8 cellular contexts compared by ENCODE assay signal in the genomic region with DNA sequence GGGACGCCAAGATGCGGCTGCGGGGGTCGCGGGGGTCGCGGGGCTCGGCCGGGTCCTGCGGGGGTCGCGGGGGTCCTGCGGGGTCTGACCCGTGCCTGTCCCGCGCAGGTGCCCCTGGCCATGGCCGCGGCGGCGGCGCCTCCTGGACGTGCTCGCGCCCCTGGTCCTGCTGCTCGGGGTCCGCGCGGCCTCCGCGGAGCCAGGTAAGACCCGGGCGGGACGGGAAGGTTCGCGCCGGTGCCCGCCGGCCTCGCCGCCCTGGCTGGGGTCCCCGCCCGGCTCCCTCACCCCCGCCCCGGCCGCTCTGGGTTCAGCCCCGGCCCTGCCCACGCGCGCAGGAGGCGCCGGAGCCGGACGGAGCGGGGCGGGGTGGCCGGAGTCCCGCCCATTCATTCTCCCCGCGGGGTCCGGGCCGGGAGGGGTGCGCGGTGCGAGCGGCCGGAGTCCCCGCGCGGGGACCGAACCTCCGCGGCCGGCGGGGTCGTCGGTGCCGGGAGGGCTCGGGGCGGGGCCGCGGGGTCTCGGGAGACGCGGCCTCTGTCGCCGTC. TPM values are rescaled to one million over a fixed set of nuclear protein-coding genes. Genes with fewer than 3 reads are reported as not detected.
A peak's percentile ranks its signal among the peaks of the same experiment; 100 is the strongest.
DNase-seq lines count a peak whose midpoint lies in the region; ATAC-seq, FAIRE-seq and TF ChIP-seq lines count a peak whose summit lies in the region.

No MANE protein-coding gene starts in this region.

- no peaks in the 10 kb centered on the region for H3K36me3 ChIP-seq in H1 (ENCODE audit: control insufficient read depth in 2 of 4, insufficient read depth in 4 of 4, low read length in 3 of 4)
- peaks cover 18% of the 10 kb centered on the region for H3K36me3 ChIP-seq in mesodermal cell (ENCODE audit: control insufficient read depth, insufficient read depth, low read length)

- peaks cover 14 to 43% of the 10 kb centered on the region in 2 experiments; a peak in 3 of 4 replicates for H3K79me2 ChIP-seq in H1 (ENCODE audit: control insufficient read depth in 1 of 2, insufficient read depth in 2 of 2, low read length in 2 of 2)

- no peak for TF ChIP-seq EP300 in H1 (IDR thresholded peaks at IDR 0.05; ENCODE audit: borderline replicate concordance in 1 of 2, low read depth in 2 of 2, low read length in 2 of 2)

- no peak overlapping the region; the same call in 1 of the 2 replicates for H2BK15ac ChIP-seq in H1 (ENCODE audit: low read length)

- peaks cover 0 to 4% (median 0%) of the 10 kb centered on the region in 4 experiments; a peak in 4 of 7 replicates for H3K27me3 ChIP-seq in H1 (replicated peaks in 1 of 4; ENCODE audit: control insufficient read depth in 3 of 4, extremely low read depth in 1 of 4, insufficient read depth in 3 of 4, low read length in 3 of 4)

- TF ChIP-seq RAD21 in H1 (IDR thresholded peaks at IDR 0.05 in 1 of 2, conservative IDR thresholded peaks at IDR 0.05 in 1 of 2; ENCODE audit: low read depth in 2 of 2, low read length in 2 of 2) = no peak

- H3K4me1 ChIP-seq in H1 (replicated peaks in 1 of 4; ENCODE audit: control insufficient read depth in 3 of 4, insufficient read depth in 4 of 4, low read length in 3 of 4) (peaks cover 13 to 44% (median 33%) of the 10 kb centered on the region in 4 experiments), mesodermal cell (ENCODE audit: control insufficient read depth, insufficient read depth, low read length, poor library complexity, severe bottlenecking) (peaks cover 42% of the 10 kb centered on the region)

- H3K14ac ChIP-seq in H1 (ENCODE audit: insufficient read length) = no peak overlapping the region

- peaks cover 18 to 23% of the 10 kb centered on the region in 2 experiments for H4K20me1 ChIP-seq in H1 (replicated peaks in 1 of 2; ENCODE audit: control insufficient read depth in 1 of 2, insufficient read depth in 2 of 2, low read length in 2 of 2)

- H3K9me3 ChIP-seq in H1 (ENCODE audit: insufficient read depth in 2 of 2, low read depth in 1 of 2, low read length in 1 of 2) (peaks cover 0 to 7% of the 10 kb centered on the region in 2 experiments; a peak in 2 of 4 replicates), mesodermal cell (ENCODE audit: control insufficient read depth, low read length) (peaks cover 10% of the 10 kb centered on the region)

- H3K4ac ChIP-seq in H1 (replicated peaks; ENCODE audit: insufficient read length, low read depth, low read length) = no peak overlapping the region

- H3K79me1 ChIP-seq in H1 (ENCODE audit: low read depth, low read length) = peaks cover 16% of the 10 kb centered on the region

- no peak for ATAC-seq in GM18867 (IDR thresholded peaks at IDR 0.05; ENCODE audit: unreplicated experiment)
- ATAC-seq in GM18909 (IDR thresholded peaks at IDR 0.05; ENCODE audit: poor library complexity, unreplicated experiment) = no peak

- TF ChIP-seq CTCF in AG04449 (IDR thresholded peaks at IDR 0.05; ENCODE audit: insufficient read depth, low read length, missing control alignments) (no peak), H1 (IDR thresholded peaks at IDR 0.05; ENCODE audit: control extremely low read depth in 1 of 3, insufficient read depth in 1 of 3, low read depth in 1 of 3, low read length in 3 of 3) (no peak)

- H3K4me2 ChIP-seq in H1 (ENCODE audit: insufficient read depth in 1 of 2, low read depth in 2 of 2, low read length in 2 of 2) = peak overlapping the region; percentile 75 to 85

- H2BK12ac ChIP-seq in H1 (ENCODE audit: low read depth, low read length) = no peak overlapping the region

- H2AK5ac ChIP-seq in H1 (ENCODE audit: low read depth, low read length) = no peak overlapping the region

- 1% methylated on average over 22 of the region's 86 CpGs; no CpG with 5 or more reads in 1 of the 2 experiments for WGBS in H1 (ENCODE audit: extremely low coverage in 1 of 2, insufficient coverage in 1 of 2, insufficient read length in 1 of 2, insufficient replicate concordance in 2 of 2, low coverage in 1 of 2, low lambda C conversion rate in 2 of 2, missing lambda C conversion rate in 1 of 2), 2 experiments
- 0% methylated on average over 66 to 83 of the region's 86 CpGs for WGBS in mesodermal cell (ENCODE audit: insufficient coverage in 2 of 2), 2 experiments

- H4K91ac ChIP-seq in H1 (replicated peaks; ENCODE audit: insufficient read length, low read length) = no peak overlapping the region

- no peak overlapping the region for H2BK120ac ChIP-seq in H1 (replicated peaks; ENCODE audit: low read depth, low read length)

- CTCF ChIA-PET in AG04449 (lab: Yijun Ruan, JAX) = no interaction called here
- CTCF ChIA-PET in H1 (lab: Charles Lee; ENCODE audit: partially characterized antibody) = no interaction called here

- peak overlapping the region; percentile 71; the same call in 1 of the 2 replicates for H3K18ac ChIP-seq in H1 (ENCODE audit: extremely low read depth, low read length)

- no peak overlapping the region for H2AFZ ChIP-seq in H1 (ENCODE audit: low read length)

- peak overlapping the region; percentile 44; the same call in 1 of the 2 replicates for H3K27ac ChIP-seq in H1 (ENCODE audit: low read depth, low read length)
- H3K27ac ChIP-seq in mesodermal cell (ENCODE audit: low read depth, low read length, severe bottlenecking) = peak overlapping the region; percentile 77

- H2BK5ac ChIP-seq in H1 (ENCODE audit: low read depth, low read length) = no peak overlapping the region

- DNase-seq in AG04449 (ENCODE audit: low read depth, low spot score) (no peak), HuH-7.5 (ENCODE audit: low spot score) (peak; percentile 81), H1 (ENCODE audit: low read depth in 1 of 2, low spot score in 2 of 2) (no peak), NCI-H1417 (lab: John Stamatoyannopoulos, UW) (no peak)
- DNase-seq in central memory CD4-positive, alpha-beta T cell = no peak

- H4K8ac ChIP-seq in H1 (ENCODE audit: extremely low read depth, insufficient read depth, low read length) = 0 out of 2 replicates have a peak overlapping the region, but pooled peaks have one; percentile 87

- H3K4me3 ChIP-seq in AG04449 (ENCODE audit: low read depth, low read length) = peak overlapping the region; percentile 60
- peak overlapping the region; percentile 66 to 77 (median 71) for H3K4me3 ChIP-seq in H1 (ENCODE audit: extremely low read depth in 1 of 4, insufficient read depth in 2 of 4, low read depth in 3 of 4, low read length in 4 of 4)
- peak overlapping the region; percentile 65 for H3K4me3 ChIP-seq in mesodermal cell (ENCODE audit: extremely low read depth, insufficient read depth, low read length, poor library complexity, severe bottlenecking)

- peak overlapping the region in 3 of 4 experiments; percentile 62 to 86 (median 70); a peak in 5 of 7 replicates for H3K9ac ChIP-seq in H1 (replicated peaks in 1 of 4; ENCODE audit: extremely low read depth in 1 of 4, low read depth in 3 of 4, low read length in 3 of 4)

- H3K23ac ChIP-seq in H1 (ENCODE audit: insufficient read length) = no peak overlapping the region

- POLR2A ChIA-PET in AG04449 (lab: Yijun Ruan, JAX) (no interaction called here), H1 (lab: Charles Lee; ENCODE audit: partially characterized antibody) (no interaction called here)

- TF ChIP-seq POLR2A in H1 (IDR thresholded peaks at IDR 0.05; ENCODE audit: control extremely low read depth in 1 of 2, low read depth in 2 of 2, low read length in 2 of 2) = no peak

- no peak overlapping the region for H2BK20ac ChIP-seq in H1 (ENCODE audit: low read length)

- no peak overlapping the region for H3K56ac ChIP-seq in H1 (replicated peaks; ENCODE audit: insufficient read length, low read depth, low read length)

- no peak for FAIRE-seq in H1 (lab: Jason Lieb, UNC)

- H4K5ac ChIP-seq in H1 (ENCODE audit: insufficient read length, low read depth, low read length) = no peak overlapping the region

- H3K23me2 ChIP-seq in H1 (ENCODE audit: low read depth, low read length) = peaks cover 6% of the 10 kb centered on the region

TF ChIP-seq in H1, 55 proteins besides CTCF, POLR2A, EP300 and RAD21:
- TF ChIP-seq EZH2 (IDR thresholded peaks at IDR 0.05; ENCODE audit: low read depth, low read length, severe bottlenecking) (no peak), PHF8 (conservative IDR thresholded peaks at IDR 0.05; ENCODE audit: low read depth, low read length) (0 out of 2 replicates have a peak, but pooled peaks have one; percentile 22)

RNA-seq across cellular contexts. Expression of a gene that starts 0.4 kb away (rescaled TPM):
- total RNA-seq in H1 (2021; fragmentation: NEBNext Ultra II Directional; extraction: Animal tissue kit (Norgen Biotek cat#: 25700)) = 201 and 205 TPM in 2 replicates
- polyA plus RNA-seq in H1 (2011; rRNA removed) = 145 and 239 TPM in 2 replicates
- 167 TPM for polyA plus RNA-seq in H1 (2011; cell fraction: cytosol; rRNA removed)
- polyA plus RNA-seq in H1 (2011; cell fraction: nucleus; rRNA removed) = 627 TPM
- polyA plus RNA-seq in H1 (2012, experiment 1 of 2) = 80.5 to 132 TPM (median 130 TPM) in 4 replicates
- polyA plus RNA-seq in H1 (2012, experiment 2 of 2) = 88.9 TPM
- polyA plus RNA-seq in H1 (2013, experiment 1 of 2) = 269 TPM
- polyA plus RNA-seq in H1 (2013, experiment 2 of 2) = 226 TPM
- 30.9 and 31.7 TPM in 2 replicates for polyA minus RNA-seq in H1 (2011; rRNA and poly(A)+ RNA removed)
- polyA minus RNA-seq in H1 (2011; cell fraction: cytosol; rRNA and poly(A)+ RNA removed) = 90.3 TPM
- polyA minus RNA-seq in H1 (2011; cell fraction: nucleus; rRNA and poly(A)+ RNA removed) = 88.2 TPM
- 343 TPM for polyA plus RNA-seq in mesodermal cell (2013, experiment 1 of 2)
- polyA plus RNA-seq in mesodermal cell (2013, experiment 2 of 2) = 309 TPM
